Comparison of ENCODE assay signal across 17 cellular contexts in the genomic region with DNA sequence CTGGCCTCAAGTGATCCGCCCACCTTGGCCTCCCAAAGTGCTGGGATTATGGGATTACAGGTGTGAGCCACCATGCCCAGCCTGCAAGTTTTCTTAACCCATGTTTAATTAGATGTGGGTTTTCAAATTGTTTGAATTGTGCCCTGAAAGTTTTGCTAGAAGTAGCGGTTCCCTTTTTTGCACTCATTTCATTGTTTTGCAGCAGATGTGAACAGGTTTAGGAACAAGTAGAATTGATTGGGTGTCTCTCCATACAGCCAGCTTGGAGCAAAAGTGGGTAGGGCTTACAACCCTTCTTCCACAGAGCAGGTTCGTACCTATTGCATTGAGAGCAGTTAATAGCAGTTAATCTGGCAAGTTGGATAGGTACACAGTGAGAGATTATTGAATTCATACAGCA. TPM values are rescaled to one million over a fixed set of nuclear protein-coding genes. Genes with fewer than 3 reads are reported as not detected.
A peak's percentile ranks its signal among the peaks of the same experiment; 100 is the strongest.
DNase-seq lines count a peak whose midpoint lies in the region; ATAC-seq, FAIRE-seq and TF ChIP-seq lines count a peak whose summit lies in the region.
"Had no signal": no experiment of that assay in that cellular context is flagged by ENCODE, and none has a peak within 500 bp of the region (broad histone marks: within the 10 kb centered on the region; RNA-seq: fewer than 3 reads in every experiment).

No MANE protein-coding gene starts in this region.

- H3K4me3 ChIP-seq in CD4-positive, alpha-beta memory T cell (ENCODE audit: low read length in 2 of 2), result no peak overlapping the region
- H3K4me3 ChIP-seq in GM23338, result no peak overlapping the region
- H3K4me3 ChIP-seq in astrocyte (ENCODE audit: insufficient read depth, low read depth, low read length), result no peak overlapping the region
- H3K4me3 ChIP-seq in Caco-2 (ENCODE audit: low read depth, low read length), result no peak overlapping the region
- no peak overlapping the region for H3K4me3 ChIP-seq in breast epithelium
- H3K4me3 ChIP-seq: A549, K562 had no signal

- TF ChIP-seq CTCF in GM23338 (conservative IDR thresholded peaks at IDR 0.05; ENCODE audit: low read depth in 2 of 2), result no peak
- TF ChIP-seq CTCF in astrocyte (IDR thresholded peaks at IDR 0.05; ENCODE audit: insufficient read depth, low read depth, low read length), result no peak
- TF ChIP-seq CTCF in neural crest cell (conservative IDR thresholded peaks at IDR 0.05), result no peak
- no peak for TF ChIP-seq CTCF in Caco-2 (IDR thresholded peaks at IDR 0.05; ENCODE audit: insufficient read depth in 1 of 2, low read depth in 1 of 2, low read length in 1 of 2, severe bottlenecking in 1 of 2, unreplicated experiment in 1 of 2)
- TF ChIP-seq CTCF in breast epithelium (IDR thresholded peaks at IDR 0.05), result no peak

- no peaks in the 10 kb centered on the region for H3K9me2 ChIP-seq in GM23338 (ENCODE audit: insufficient read depth)

- H3F3A ChIP-seq in GM23338 (replicated peaks; ENCODE audit: low read depth), result peaks cover 18% of the 10 kb centered on the region; the same call in 1 of the 2 replicates

- no peak overlapping the region for H3K27ac ChIP-seq in CD4-positive, alpha-beta memory T cell (ENCODE audit: low read depth, low read length)
- H3K27ac ChIP-seq in GM23338 (ENCODE audit: low read depth), result peak overlapping the region; percentile 63; the same call in 1 of the 2 replicates
- H3K27ac ChIP-seq in astrocyte (ENCODE audit: low read depth, low read length), result no peak overlapping the region
- H3K27ac ChIP-seq in breast epithelium, result no peak overlapping the region
- H3K27ac ChIP-seq: A549, C4-2B, HL-60 had no signal

- POLR2A ChIA-PET in CD4-positive, alpha-beta memory T cell (lab: Charles Lee; ENCODE audit: partially characterized antibody), result no interaction called here
- POLR2A ChIA-PET in Caco-2 (lab: Charles Lee), result no interaction called here

- peaks cover 99% of the 10 kb centered on the region for H3K79me2 ChIP-seq in GM23338 (replicated peaks; ENCODE audit: insufficient read depth)
- H3K79me2 ChIP-seq in astrocyte (ENCODE audit: insufficient read depth, low read length), result peaks cover 90% of the 10 kb centered on the region

- no peaks in the 10 kb centered on the region for H3K9me3 ChIP-seq in CD4-positive, alpha-beta memory T cell (ENCODE audit: control insufficient read depth in 1 of 2, low read length in 2 of 2)
- H3K9me3 ChIP-seq in astrocyte (ENCODE audit: insufficient read depth, low read depth, low read length) (no peaks in the 10 kb centered on the region), Caco-2 (no peaks in the 10 kb centered on the region), breast epithelium (no peaks in the 10 kb centered on the region)
- H3K9me3 ChIP-seq: A549, BE2C had no signal

- no peaks in the 10 kb centered on the region for H3K27me3 Mint-ChIP-seq in CD4-positive, alpha-beta memory T cell
- peaks cover 12% of the 10 kb centered on the region for H3K27me3 Mint-ChIP-seq in GM23338 (ENCODE audit: insufficient read depth, low read depth, poor library complexity)
- no peaks in the 10 kb centered on the region for H3K27me3 Mint-ChIP-seq in astrocyte (ENCODE audit: low read depth, unreplicated experiment)
- no peaks in the 10 kb centered on the region for H3K27me3 Mint-ChIP-seq in neural crest cell (ENCODE audit: low read depth)
- no peaks in the 10 kb centered on the region for H3K27me3 Mint-ChIP-seq in Caco-2 (ENCODE audit: insufficient read depth, unreplicated experiment)

- peak overlapping the region in 4 of 7 donors; percentile 20 to 70 (median 24) for H3K27ac Mint-ChIP-seq in CD4-positive, alpha-beta memory T cell
- H3K27ac Mint-ChIP-seq in GM23338 (no peak overlapping the region), astrocyte (ENCODE audit: unreplicated experiment) (no peak overlapping the region), neural crest cell (ENCODE audit: unreplicated experiment) (no peak overlapping the region), Caco-2 (ENCODE audit: unreplicated experiment) (no peak overlapping the region)

- CTCF ChIA-PET in CD4-positive, alpha-beta memory T cell (lab: Charles Lee; ENCODE audit: partially characterized antibody), result interaction anchor here (1.0 kb wide), 1 partner anchor 10 kb away, joined by 3 read pairs; no protein-coding TSS in a partner anchor
- CTCF ChIA-PET in Caco-2 (lab: Charles Lee), result no interaction called here

- peaks cover 70% of the 10 kb centered on the region for H3K36me3 ChIP-seq in CD4-positive, alpha-beta memory T cell (ENCODE audit: insufficient read depth, low read length)
- H3K36me3 ChIP-seq in GM23338 (ENCODE audit: insufficient read depth) (peaks cover 82% of the 10 kb centered on the region), astrocyte (ENCODE audit: insufficient read depth, low read length) (peaks cover 66% of the 10 kb centered on the region), Caco-2 (ENCODE audit: control insufficient read depth, insufficient read depth, low read length) (peaks cover 8% of the 10 kb centered on the region), breast epithelium (peaks cover 11% of the 10 kb centered on the region)

- no peak for DNase-seq in CD4-positive, alpha-beta memory T cell
- DNase-seq in GM23338 (ENCODE audit: low spot score), result no peak
- no peak for DNase-seq in astrocyte (ENCODE audit: low read depth)
- DNase-seq in neural crest cell (ENCODE audit: low read depth, low spot score), result no peak
- no peak for DNase-seq in Caco-2
- DNase-seq in RPMI8226, result no peak
- DNase-seq in breast epithelium (ENCODE audit: low spot score in 2 of 2), result no peak
- DNase-seq: BE2C; CD8-positive, alpha-beta memory T cell; GF-D8 had no signal

- H2AFZ ChIP-seq in GM23338 (no peak overlapping the region), astrocyte (ENCODE audit: low read depth, low read length) (no peak overlapping the region)

- H3K27me3 ChIP-seq in CD4-positive, alpha-beta memory T cell (ENCODE audit: insufficient read depth, low read length), result no peaks in the 10 kb centered on the region
- no peaks in the 10 kb centered on the region for H3K27me3 ChIP-seq in GM23338 (ENCODE audit: insufficient read depth)
- no peaks in the 10 kb centered on the region for H3K27me3 ChIP-seq in astrocyte (ENCODE audit: insufficient read depth, low read length)
- H3K27me3 ChIP-seq in Caco-2 (replicated peaks; ENCODE audit: control insufficient read depth, insufficient read depth, low read length), result no peaks in the 10 kb centered on the region
- H3K27me3 ChIP-seq in breast epithelium, result no peaks in the 10 kb centered on the region
- H3K27me3 ChIP-seq: BE2C had no signal

- H3K36me3 Mint-ChIP-seq in CD4-positive, alpha-beta memory T cell, result peaks cover 60 to 87% of the 10 kb centered on the region in 2 donors
- H3K36me3 Mint-ChIP-seq in GM23338 (ENCODE audit: low read depth) (peaks cover 99% of the 10 kb centered on the region), astrocyte (ENCODE audit: low read depth, unreplicated experiment) (peaks cover 14% of the 10 kb centered on the region), neural crest cell (ENCODE audit: low read depth) (peaks cover 39% of the 10 kb centered on the region), Caco-2 (ENCODE audit: insufficient read depth, unreplicated experiment) (peaks cover 100% of the 10 kb centered on the region)

- FAIRE-seq in astrocyte (lab: Jason Lieb, UNC), result no peak
- FAIRE-seq: A549, GM18507, H54, K562 had no signal

- H3K9me3 Mint-ChIP-seq in CD4-positive, alpha-beta memory T cell, result no peaks in the 10 kb centered on the region
- H3K9me3 Mint-ChIP-seq in GM23338 (no peaks in the 10 kb centered on the region), astrocyte (ENCODE audit: unreplicated experiment) (no peaks in the 10 kb centered on the region), neural crest cell (no peaks in the 10 kb centered on the region), Caco-2 (ENCODE audit: unreplicated experiment) (no peaks in the 10 kb centered on the region)
- H3K9me3 Mint-ChIP-seq: CD8-positive, alpha-beta memory T cell had no signal

- ATAC-seq in GM23338, result no peak
- ATAC-seq: A549, K562 had no signal

- intact Hi-C loops in CD4-positive, alpha-beta memory T cell (cut with micrococcal nuclease), result no loop called here
- intact Hi-C loops in Caco-2 (cut with micrococcal nuclease; ENCODE audit: unreplicated experiment) (no loop called here), breast epithelium (cut with DNase I; ENCODE audit: low total_unique reads) (no loop called here)

- no peak overlapping the region for H3K4me3 Mint-ChIP-seq in CD4-positive, alpha-beta memory T cell
- H3K4me3 Mint-ChIP-seq in GM23338 (no peak overlapping the region), astrocyte (ENCODE audit: unreplicated experiment) (peak overlapping the region; percentile 27), neural crest cell (peak overlapping the region; percentile 13), Caco-2 (ENCODE audit: unreplicated experiment) (no peak overlapping the region)

- peaks cover 1% of the 10 kb centered on the region for H3K4me1 ChIP-seq in CD4-positive, alpha-beta memory T cell (ENCODE audit: insufficient read depth, low read length)
- H3K4me1 ChIP-seq in GM23338 (ENCODE audit: insufficient read depth) (no peaks in the 10 kb centered on the region), astrocyte (ENCODE audit: insufficient read depth, low read length) (no peaks in the 10 kb centered on the region), Caco-2 (no peaks in the 10 kb centered on the region), breast epithelium (no peaks in the 10 kb centered on the region)
- H3K4me1 ChIP-seq: A549, BE2C had no signal

- BruUV-seq in Caco-2 (replicated peaks; lab: Mats Ljungman, UMichigan), result no TSS peak

- H3K4me2 ChIP-seq in GM23338, result no peak overlapping the region
- no peak overlapping the region for H3K4me2 ChIP-seq in astrocyte (ENCODE audit: low read length)
- H3K4me2 ChIP-seq: A549 had no signal

- H4K20me1 ChIP-seq in GM23338 (replicated peaks; ENCODE audit: insufficient read depth) (peaks cover 61% of the 10 kb centered on the region), astrocyte (ENCODE audit: insufficient read depth, low read length) (peaks cover 95% of the 10 kb centered on the region)

- H3K9ac ChIP-seq in astrocyte (ENCODE audit: low read length), result no peak overlapping the region

- H3K4me1 Mint-ChIP-seq in CD4-positive, alpha-beta memory T cell, result peaks cover 16 to 23% (median 20%) of the 10 kb centered on the region in 4 donors
- H3K4me1 Mint-ChIP-seq in GM23338 (no peaks in the 10 kb centered on the region; the same call in 2 of the 3 replicates), astrocyte (ENCODE audit: low read depth, unreplicated experiment) (no peaks in the 10 kb centered on the region), neural crest cell (peaks cover 9% of the 10 kb centered on the region), Caco-2 (ENCODE audit: low read depth, unreplicated experiment) (no peaks in the 10 kb centered on the region)

- TF ChIP-seq POLR2A in breast epithelium (IDR thresholded peaks at IDR 0.05), result no peak

RNA-seq across cellular contexts. Expression of gene EWSR1, which starts 16.1 kb away (rescaled TPM):
- 100 to 1,000 TPM; 247 to 250 TPM for total RNA-seq in CD4-positive, alpha-beta memory T cell
- polyA plus RNA-seq in CD4-positive, alpha-beta memory T cell, result 100 to 1,000 TPM; 192 to 210 TPM
- total RNA-seq in GM23338 (2014; rRNA removed; shearing (Covaris generic)), result 390 and 427 TPM in 2 replicates
- polyA plus RNA-seq in GM23338 (2016; fragmentation: Nextera tagmentation; extraction: Ambion mirVana), result 382 and 391 TPM in 2 replicates
- total RNA-seq in astrocyte (173 and 199 TPM in 2 replicates), neural crest cell (483 and 497 TPM in 2 replicates), Caco-2 (2022) (343 and 358 TPM in 2 replicates), breast epithelium (100 to 1,000 TPM; 165 to 224 (median 220) TPM)

RNA-seq across cellular contexts. Expression of gene RHBDD3, which starts 16.4 kb away (rescaled TPM):
- total RNA-seq in CD4-positive, alpha-beta memory T cell, result 10 to 100 TPM; 14.2 to 16.1 TPM
- polyA plus RNA-seq in CD4-positive, alpha-beta memory T cell, result 1 to 10 TPM; 7.8 to 8.0 TPM
- total RNA-seq in GM23338 (2014; rRNA removed; shearing (Covaris generic)), result 95.6 and 115 TPM in 2 replicates
- 55.0 and 60.3 TPM in 2 replicates for polyA plus RNA-seq in GM23338 (2016; fragmentation: Nextera tagmentation; extraction: Ambion mirVana)
- total RNA-seq in astrocyte (35.6 and 39.2 TPM in 2 replicates), neural crest cell (64.9 and 65.6 TPM in 2 replicates), Caco-2 (2022) (47.7 and 49.6 TPM in 2 replicates), breast epithelium (10 to 100 TPM; 16.2 to 31.8 (median 28.2) TPM)

RNA-seq across cellular contexts. Expression of gene GAS2L1, which starts 22.3 kb away (rescaled TPM):
- total RNA-seq in CD4-positive, alpha-beta memory T cell, result 1 to 10 TPM in 1 of 2 experiments, under 1 TPM in 1; 0.47 to 1.2 TPM
- under 1 TPM; 0.81 to 0.88 TPM for polyA plus RNA-seq in CD4-positive, alpha-beta memory T cell
- 4.9 and 9.5 TPM in 2 replicates for total RNA-seq in GM23338 (2014; rRNA removed; shearing (Covaris generic))
- 3.7 and 5.2 TPM in 2 replicates for polyA plus RNA-seq in GM23338 (2016; fragmentation: Nextera tagmentation; extraction: Ambion mirVana)
- total RNA-seq in astrocyte (24.3 and 26.0 TPM in 2 replicates), neural crest cell (7.8 and 8.9 TPM in 2 replicates), Caco-2 (2022) (20.4 and 21.1 TPM in 2 replicates), breast epithelium (10 to 100 TPM; 12.2 to 19.3 (median 15.7) TPM)

RNA-seq across cellular contexts. Expression of gene RASL10A, which starts 31.3 kb away (rescaled TPM):
- total RNA-seq in CD4-positive, alpha-beta memory T cell, result under 1 TPM; 0.36 to 0.79 TPM
- not detected for polyA plus RNA-seq in CD4-positive, alpha-beta memory T cell
- total RNA-seq in GM23338 (2014; rRNA removed; shearing (Covaris generic)), result 0.54 and 3.0 TPM in 2 replicates
- 0.99 and 1.6 TPM in 2 replicates for polyA plus RNA-seq in GM23338 (2016; fragmentation: Nextera tagmentation; extraction: Ambion mirVana)
- 0.19 and 1.5 TPM in 2 replicates for total RNA-seq in astrocyte
- total RNA-seq in neural crest cell, result 0.27 and 0.63 TPM in 2 replicates
- total RNA-seq in Caco-2 (2022), result 1.1 and 1.8 TPM in 2 replicates
- total RNA-seq in breast epithelium, result 1 to 10 TPM; 2.7 to 4.7 (median 4.3) TPM
- total RNA-seq: CD8-positive, alpha-beta memory T cell had no signal
- polyA plus RNA-seq: AG04450; CD8-positive, alpha-beta memory T cell had no signal

Comparison
In these comparisons a context has a peak if more than half of its experiments do, and no peak if none do; other contexts are left out.
1. H3K27ac Mint-ChIP-seq: peak in CD4-positive, alpha-beta memory T cell (4 of 7); none in GM23338 (single experiment), astrocyte (single experiment), neural crest cell (single experiment) and Caco-2 (single experiment).
2. H3K4me3 Mint-ChIP-seq: peak in astrocyte (single experiment) and neural crest cell (single experiment); none in CD4-positive, alpha-beta memory T cell (0 of 8), GM23338 (single experiment) and Caco-2 (single experiment).